In the genomic region with DNA sequence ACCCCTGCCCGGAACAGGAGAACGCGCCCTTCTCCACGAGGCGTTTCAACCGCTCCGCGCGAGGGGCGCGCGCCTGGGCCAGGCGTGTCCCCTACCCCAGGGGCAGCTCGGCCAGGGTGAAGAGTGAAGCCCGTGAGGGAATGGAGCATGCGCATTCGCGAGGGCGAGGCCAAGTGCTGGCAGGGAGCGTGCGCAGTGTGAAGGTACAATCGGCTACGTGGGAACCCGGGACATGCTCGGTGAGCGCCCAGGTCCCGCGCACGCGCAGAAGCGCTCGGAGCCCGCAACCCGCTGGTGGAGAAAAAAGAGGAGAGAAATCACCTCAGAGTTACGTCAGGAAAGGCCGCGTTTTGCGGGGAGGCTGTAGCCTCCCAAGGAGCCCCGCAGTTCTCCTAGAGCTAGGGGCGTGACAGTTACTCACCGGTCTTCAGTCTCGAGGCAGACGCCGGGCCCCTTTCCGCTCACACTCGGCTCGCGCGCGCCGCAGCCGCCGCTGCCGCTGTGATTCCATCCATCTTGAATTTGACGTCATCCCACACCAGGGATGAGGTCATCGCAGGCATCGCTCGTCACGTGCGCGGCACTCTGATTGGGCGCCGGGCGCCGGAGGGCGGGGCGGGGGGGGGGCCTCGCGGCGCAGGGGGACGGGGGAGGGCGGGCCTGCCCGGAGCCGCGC, we compare ENCODE assay signal across 8 cellular contexts. TPM values are rescaled to one million over a fixed set of nuclear protein-coding genes. Genes with fewer than 3 reads are reported as not detected.
DNase-seq lines count a peak whose midpoint lies in the region; ATAC-seq and TF ChIP-seq lines count a peak whose summit lies in the region.

A gene (minus strand): TSS at position 530 of the 676 bp plus-strand sequence. CDS start 16,265 bp downstream, outside the sequence.

- WGBS in spleen, 5 donors: 0 to 1% (median 0%) methylated on average over 9 to 75 of the region's 75 CpGs

- CTCF ChIA-PET in AG04449 (lab: Yijun Ruan, JAX) (interaction anchor here (1.0 to 1.7 kb wide), 2 partner anchors 98 to 106 kb away, joined by 4 to 5 read pairs; no protein-coding TSS in a partner anchor), activated B cell treated with CpG ODN at 0.5 μM for 24 hours (lab: Charles Lee) (interaction anchor here (1.9 to 2.6 kb wide), 2 partner anchors 98 to 108 kb away, joined by 8 to 16 read pairs; no protein-coding TSS in a partner anchor)

- peaks cover 5 to 33% (median 23%) of the 10 kb centered on the region in 6 donors for H3K4me1 ChIP-seq in spleen

- peak within 1 kb of the TSS; percentile 100 for H3K27ac ChIP-seq in caudate nucleus (ENCODE audit: low read depth, low read length)
- peak within 1 kb of the TSS; percentile 96 to 99 (median 98) for H3K27ac ChIP-seq in spleen

- H3K27me3 ChIP-seq in spleen (replicated peaks in 1 of 7): peaks cover 0 to 9% (median 0%) of the 10 kb centered on the region in 7 donors

- H3K36me3 ChIP-seq in spleen: no peaks in the 10 kb centered on the region

- H3K27me3 Mint-ChIP-seq in activated B cell treated with CpG ODN at 0.5 μM for 24 hours: no peaks in the 10 kb centered on the region
- peaks cover 8 to 17% (median 13%) of the 10 kb centered on the region in 3 donors for H3K27me3 Mint-ChIP-seq in immature natural killer cell (ENCODE audit: low read depth in 3 of 3)

- POLR2A ChIA-PET in AG04449 (lab: Yijun Ruan, JAX) (interaction anchor here (0.7 to 0.8 kb wide), 2 partner anchors 62 to 1347 kb away, joined by 3 read pairs; no protein-coding TSS in a partner anchor), activated B cell treated with CpG ODN at 0.5 μM for 24 hours (lab: Charles Lee) (interaction anchor here (0.6 to 4.0 kb wide), 15 partner anchors 11 to 640 kb away, joined by 3 to 21 read pairs (median 5); no protein-coding TSS in a partner anchor)

- peak within 1 kb of the TSS; percentile 77 for H3K4me3 ChIP-seq in AG04449 (ENCODE audit: low read depth, low read length)
- H3K4me3 ChIP-seq in spleen: peak within 1 kb of the TSS; percentile 66 to 94 (median 72)

- H3K27ac Mint-ChIP-seq in activated B cell treated with CpG ODN at 0.5 μM for 24 hours (peak within 1 kb of the TSS; percentile 100), immature natural killer cell (peak within 1 kb of the TSS; percentile 96 to 100 (median 99))

- H3K4me3 Mint-ChIP-seq in activated B cell treated with CpG ODN at 0.5 μM for 24 hours: peak within 1 kb of the TSS; percentile 98
- peak within 1 kb of the TSS; percentile 90 to 99 (median 97) for H3K4me3 Mint-ChIP-seq in immature natural killer cell

- H3K36me3 Mint-ChIP-seq in activated B cell treated with CpG ODN at 0.5 μM for 24 hours (ENCODE audit: low read depth) (peaks cover 27% of the 10 kb centered on the region), immature natural killer cell (peaks cover 0 to 4% (median 0%) of the 10 kb centered on the region in 3 donors)

- DNase-seq in AG04449 (ENCODE audit: low read depth, low spot score) (peak; percentile 79), NCI-H345 (lab: John Stamatoyannopoulos, UW) (peak; percentile 99), activated B cell treated with CpG ODN at 0.5 μM for 24 hours (peak; percentile 97), caudate nucleus (lab: John Stamatoyannopoulos, UW) (peak; percentile 68 to 98 (median 94)), immature natural killer cell (peak; percentile 97 to 98 (median 98)), spleen (peak; percentile 99)

- TF ChIP-seq POLR2A in spleen (IDR thresholded peaks at IDR 0.05): peak in 2 of 3 donors; percentile 76 to 89

- peak; percentile 76 for ATAC-seq in GM18909 (IDR thresholded peaks at IDR 0.05; ENCODE audit: poor library complexity, unreplicated experiment)
- peak; percentile 70 for ATAC-seq in HG03175 (IDR thresholded peaks at IDR 0.05; ENCODE audit: unreplicated experiment)
- peak; percentile 79 for ATAC-seq in activated B cell treated with CpG ODN at 0.5 μM for 24 hours (ENCODE audit: low read depth)

- no peak for TF ChIP-seq CTCF in AG04449 (IDR thresholded peaks at IDR 0.05; ENCODE audit: insufficient read depth, low read length, missing control alignments)
- no peak for TF ChIP-seq CTCF in activated B cell treated with CpG ODN at 0.5 μM for 24 hours (IDR thresholded peaks at IDR 0.05)
- TF ChIP-seq CTCF in spleen (IDR thresholded peaks at IDR 0.05 in 8 of 11, conservative IDR thresholded peaks at IDR 0.05 in 3 of 11): no peak

- H3K9me3 Mint-ChIP-seq in activated B cell treated with CpG ODN at 0.5 μM for 24 hours (peaks cover 4% of the 10 kb centered on the region), immature natural killer cell (no peaks in the 10 kb centered on the region)

- intact Hi-C loops in activated B cell treated with CpG ODN at 0.5 μM for 24 hours (cut with micrococcal nuclease): loop anchor here (1.0 to 10.0 kb wide), 9 partner anchors 53 to 643 kb away; a partner anchor contains a TSS
- intact Hi-C loops in spleen (cut with DNase I; ENCODE audit: low total_unique reads): loop anchor here (5.0 to 10.0 kb wide), 2 partner anchors 55 to 107 kb away; a partner anchor contains a TSS

- H3K9me3 ChIP-seq in spleen: peaks cover 0 to 3% (median 0%) of the 10 kb centered on the region in 8 donors

- H3K4me1 Mint-ChIP-seq in activated B cell treated with CpG ODN at 0.5 μM for 24 hours (peaks cover 36% of the 10 kb centered on the region), immature natural killer cell (peaks cover 8 to 9% of the 10 kb centered on the region in 2 donors)

RNA-seq across cellular contexts. Expression of the gene that starts here (rescaled TPM):
- total RNA-seq in activated B cell treated with CpG ODN at 0.5 μM for 24 hours (24.2 and 25.4 TPM in 2 replicates), spleen (10 to 100 TPM; 10.6 to 21.7 (median 16.2) TPM)
- polyA plus RNA-seq in immature natural killer cell (1 to 10 TPM; 1.3 to 4.1 (median 2.2) TPM), spleen (1 to 10 TPM; 1.9 to 3.0 (median 1.9) TPM)

Comparison
In these comparisons a context has a peak if more than half of its experiments do, and no peak if none do; other contexts are left out.
1. Peak in every context shown above with its lines: DNase-seq, ATAC-seq, H3K4me3 ChIP-seq and H3K27ac ChIP-seq.